23 cellular contexts compared by ENCODE assay signal in genomic region chr16:76665571-76666275, GRCh38.
DNase-seq lines count a peak whose midpoint lies in the region; TF ChIP-seq lines count a peak whose summit lies in the region.
"Had no signal": no experiment of that assay in that cellular context is flagged by ENCODE, and none has a peak within 500 bp of the region (broad histone marks: within the 10 kb centered on the region; RNA-seq: fewer than 3 reads in every experiment).

No MANE protein-coding gene starts in this region.

- 80% methylated on average over 4 of the region's 4 CpGs for WGBS in smooth muscle cell (ENCODE audit: low lambda C conversion rate)

- H3K36me3 ChIP-seq in smooth muscle cell (ENCODE audit: low read depth) = no peaks in the 10 kb centered on the region
- H3K36me3 ChIP-seq: right lobe of liver, SJCRH30 had no signal

- H3K27ac ChIP-seq in smooth muscle cell (ENCODE audit: low read depth) = no peak overlapping the region
- H3K27ac ChIP-seq: right lobe of liver, SJCRH30 had no signal

- H3K9me3 ChIP-seq in smooth muscle cell (replicated peaks; ENCODE audit: low read depth) = no peaks in the 10 kb centered on the region
- H3K9me3 ChIP-seq: right lobe of liver, SJCRH30 had no signal

- DNase-seq in NCI-H1694 treated with DMSO at 0.1 percent for 48 hours (lab: John Stamatoyannopoulos, UW) (peak; percentile 3), NCI-H1694 (lab: John Stamatoyannopoulos, UW) (no peak), OCI-M1 (lab: John Stamatoyannopoulos, UW) (peak; percentile 21), fibroblast of the aortic adventitia (ENCODE audit: low read depth) (no peak), smooth muscle cell (lab: John Stamatoyannopoulos, UW; ENCODE audit: unreplicated experiment) (no peak), RPMI8226 (no peak), DMS53 (lab: John Stamatoyannopoulos, UW) (no peak), COR-L47 (lab: John Stamatoyannopoulos, UW) (no peak)
- DNase-seq: 8988T; activated CD4-positive, alpha-beta T cell treated with anti-CD3 and anti-CD28 coated beads, Interleukin-2, amount 50 U/mL, for 4 hours; activated CD4-positive, CD25-positive, alpha-beta regulatory T cell; activated naive CD4-positive, alpha-beta T cell treated with anti-CD3 and anti-CD28 coated beads for 36 hours; AML-193; CD8-positive, alpha-beta T cell; head of caudate nucleus; IMR-90; NCI-H2107; right lobe of liver; SJCRH30; stimulated activated CD4-positive, alpha-beta T cell treated with anti-CD3 and anti-CD28 coated beads, Interleukin-4, amount 100 ng/mL, for 4 hours; substantia nigra; T-helper 1 cell had no signal

- H4K20me1 ChIP-seq in smooth muscle cell (ENCODE audit: low read depth) = no peaks in the 10 kb centered on the region

- no peaks in the 10 kb centered on the region for H3K4me1 ChIP-seq in smooth muscle cell (ENCODE audit: low read depth)
- H3K4me1 ChIP-seq: right lobe of liver, SJCRH30 had no signal

- H2AFZ ChIP-seq in smooth muscle cell (ENCODE audit: low read depth) = no peak overlapping the region
- H2AFZ ChIP-seq: GM23338 had no signal

- H3K4me3 ChIP-seq in fibroblast of the aortic adventitia (ENCODE audit: low read depth, low read length) (no peak overlapping the region), smooth muscle cell (no peak overlapping the region)
- H3K4me3 ChIP-seq: GM23338, right lobe of liver, SJCRH30 had no signal

- H3F3A ChIP-seq in smooth muscle cell (ENCODE audit: low read depth) = no peaks in the 10 kb centered on the region

- peaks cover 31% of the 10 kb centered on the region for H3K27me3 ChIP-seq in smooth muscle cell (ENCODE audit: low read depth)
- H3K27me3 ChIP-seq: right lobe of liver, SJCRH30 had no signal

- no peak overlapping the region for H3K4me2 ChIP-seq in smooth muscle cell
- H3K4me2 ChIP-seq: GM23338 had no signal

- no peaks in the 10 kb centered on the region for H3K79me2 ChIP-seq in smooth muscle cell (ENCODE audit: low read depth)

- H3K9ac ChIP-seq in smooth muscle cell (ENCODE audit: low read depth) = no peak overlapping the region

- peak; percentile 7 for TF ChIP-seq CTCF in fibroblast of the aortic adventitia (IDR thresholded peaks at IDR 0.05; ENCODE audit: insufficient read depth, low read length)
- TF ChIP-seq CTCF in smooth muscle cell (IDR thresholded peaks at IDR 0.05; ENCODE audit: borderline replicate concordance, insufficient read depth, poor library complexity, severe bottlenecking) = peak; percentile 37

Comparison
In these comparisons a context has a peak if more than half of its experiments do, and no peak if none do; other contexts are left out.
1. DNase-seq: peak in NCI-H1694 treated with DMSO at 0.1 percent for 48 hours (single experiment) and OCI-M1 (single experiment); none in NCI-H1694 (single experiment), fibroblast of the aortic adventitia (single experiment), smooth muscle cell (single experiment), RPMI8226 (single experiment), DMS53 (single experiment) and COR-L47 (single experiment).